In genomic region chr14:102532204-102532658, GRCh38 we compare ENCODE assay signal across 2 cellular contexts.
TF ChIP-seq lines count a peak whose summit lies in the region.

No MANE protein-coding gene starts in this region.

TF ChIP-seq in A549, 52 proteins besides CTCF, POLR2A, EP300 and RAD21 (continued from another document):
- TF ChIP-seq HES2 (IDR thresholded peaks at IDR 0.05) (no peak), EHF (CRISPR knock-in tag; IDR thresholded peaks at IDR 0.05) (no peak), TFCP2L1 (CRISPR knock-in tag; IDR thresholded peaks at IDR 0.05) (no peak), ZC3H11A (IDR thresholded peaks at IDR 0.05) (no peak), JUN (IDR thresholded peaks at IDR 0.05) (peak in 1 of 2 experiments; percentile 68; a peak in 2 of 5 replicates), GATA3 (IDR thresholded peaks at IDR 0.05; ENCODE audit: borderline replicate concordance) (no peak), FOSB (CRISPR knock-in tag; IDR thresholded peaks at IDR 0.05) (no peak), MAFK (IDR thresholded peaks at IDR 0.05; ENCODE audit: partially characterized antibody) (no peak), CHD2 (IDR thresholded peaks at IDR 0.05; ENCODE audit: low read length, partially characterized antibody) (no peak), ZNF302 (CRISPR knock-in tag; IDR thresholded peaks at IDR 0.05) (no peak), USF2 (IDR thresholded peaks at IDR 0.05) (peak; percentile 38; the same call in 1 of the 2 replicates), NPAS2 (CRISPR knock-in tag; IDR thresholded peaks at IDR 0.05; ENCODE audit: borderline replicate concordance) (no peak), EHMT2 (IDR thresholded peaks at IDR 0.05; ENCODE audit: low read depth) (no peak), PBX3 (IDR thresholded peaks at IDR 0.05) (no peak), RNF2 (IDR thresholded peaks at IDR 0.05; ENCODE audit: borderline replicate concordance, low read depth) (no peak), CBX8 (IDR thresholded peaks at IDR 0.05) (no peak), JUNB (IDR thresholded peaks at IDR 0.05) (no peak), FOSL2 (IDR thresholded peaks at IDR 0.05) (no peak), FOSL2 (CRISPR knock-in tag; IDR thresholded peaks at IDR 0.05) (peak; percentile 25; the same call in 1 of the 2 replicates), ESRRA (IDR thresholded peaks at IDR 0.05; ENCODE audit: borderline replicate concordance, low read length) (no peak), HDAC2 (IDR thresholded peaks at IDR 0.05) (no peak), BHLHE40 (IDR thresholded peaks at IDR 0.05; ENCODE audit: low read depth, low read length) (no peak), CEBPB (IDR thresholded peaks at IDR 0.05) (0 out of 4 replicates have a peak, but pooled peaks of 1 of the 2 experiments have one; percentile 7), RCOR1 (IDR thresholded peaks at IDR 0.05; ENCODE audit: low read depth, low read length) (0 out of 2 replicates have a peak, but pooled peaks have one; percentile 61), MYC (IDR thresholded peaks at IDR 0.05; ENCODE audit: borderline replicate concordance, low read length) (no peak)
- TF ChIP-seq, protein P1, sequence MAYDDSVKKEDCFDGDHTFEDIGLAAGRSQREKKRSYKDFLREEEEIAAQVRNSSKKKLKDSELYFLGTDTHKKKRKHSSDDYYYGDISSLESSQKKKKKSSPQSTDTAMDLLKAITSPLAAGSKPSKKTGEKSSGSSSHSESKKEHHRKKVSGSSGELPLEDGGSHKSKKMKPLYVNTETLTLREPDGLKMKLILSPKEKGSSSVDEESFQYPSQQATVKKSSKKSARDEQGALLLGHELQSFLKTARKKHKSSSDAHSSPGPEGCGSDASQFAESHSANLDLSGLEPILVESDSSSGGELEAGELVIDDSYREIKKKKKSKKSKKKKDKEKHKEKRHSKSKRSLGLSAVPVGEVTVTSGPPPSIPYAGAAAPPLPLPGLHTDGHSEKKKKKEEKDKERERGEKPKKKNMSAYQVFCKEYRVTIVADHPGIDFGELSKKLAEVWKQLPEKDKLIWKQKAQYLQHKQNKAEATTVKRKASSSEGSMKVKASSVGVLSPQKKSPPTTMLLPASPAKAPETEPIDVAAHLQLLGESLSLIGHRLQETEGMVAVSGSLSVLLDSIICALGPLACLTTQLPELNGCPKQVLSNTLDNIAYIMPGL (CRISPR knock-in tag; IDR thresholded peaks at IDR 0.05; ENCODE audit: borderline replicate concordance) = no peak
- TF ChIP-seq, protein P2, sequence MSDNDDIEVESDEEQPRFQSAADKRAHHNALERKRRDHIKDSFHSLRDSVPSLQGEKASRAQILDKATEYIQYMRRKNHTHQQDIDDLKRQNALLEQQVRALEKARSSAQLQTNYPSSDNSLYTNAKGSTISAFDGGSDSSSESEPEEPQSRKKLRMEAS (IDR thresholded peaks at IDR 0.05) = 0 out of 2 replicates have a peak, but pooled peaks have one; percentile 24
- TF ChIP-seq, protein P3, sequence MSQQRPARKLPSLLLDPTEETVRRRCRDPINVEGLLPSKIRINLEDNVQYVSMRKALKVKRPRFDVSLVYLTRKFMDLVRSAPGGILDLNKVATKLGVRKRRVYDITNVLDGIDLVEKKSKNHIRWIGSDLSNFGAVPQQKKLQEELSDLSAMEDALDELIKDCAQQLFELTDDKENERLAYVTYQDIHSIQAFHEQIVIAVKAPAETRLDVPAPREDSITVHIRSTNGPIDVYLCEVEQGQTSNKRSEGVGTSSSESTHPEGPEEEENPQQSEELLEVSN (IDR thresholded peaks at IDR 0.05; ENCODE audit: borderline replicate concordance, low read depth) = no peak
- TF ChIP-seq, protein P4, sequence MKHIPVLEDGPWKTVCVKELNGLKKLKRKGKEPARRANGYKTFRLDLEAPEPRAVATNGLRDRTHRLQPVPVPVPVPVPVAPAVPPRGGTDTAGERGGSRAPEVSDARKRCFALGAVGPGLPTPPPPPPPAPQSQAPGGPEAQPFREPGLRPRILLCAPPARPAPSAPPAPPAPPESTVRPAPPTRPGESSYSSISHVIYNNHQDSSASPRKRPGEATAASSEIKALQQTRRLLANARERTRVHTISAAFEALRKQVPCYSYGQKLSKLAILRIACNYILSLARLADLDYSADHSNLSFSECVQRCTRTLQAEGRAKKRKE (CRISPR knock-in tag; IDR thresholded peaks at IDR 0.05; ENCODE audit: low read depth) = no peak

TF ChIP-seq in K562, 482 proteins besides CTCF, POLR2A, EP300 and RAD21 (continued from another document and continues in another):
- TF ChIP-seq, protein P5, sequence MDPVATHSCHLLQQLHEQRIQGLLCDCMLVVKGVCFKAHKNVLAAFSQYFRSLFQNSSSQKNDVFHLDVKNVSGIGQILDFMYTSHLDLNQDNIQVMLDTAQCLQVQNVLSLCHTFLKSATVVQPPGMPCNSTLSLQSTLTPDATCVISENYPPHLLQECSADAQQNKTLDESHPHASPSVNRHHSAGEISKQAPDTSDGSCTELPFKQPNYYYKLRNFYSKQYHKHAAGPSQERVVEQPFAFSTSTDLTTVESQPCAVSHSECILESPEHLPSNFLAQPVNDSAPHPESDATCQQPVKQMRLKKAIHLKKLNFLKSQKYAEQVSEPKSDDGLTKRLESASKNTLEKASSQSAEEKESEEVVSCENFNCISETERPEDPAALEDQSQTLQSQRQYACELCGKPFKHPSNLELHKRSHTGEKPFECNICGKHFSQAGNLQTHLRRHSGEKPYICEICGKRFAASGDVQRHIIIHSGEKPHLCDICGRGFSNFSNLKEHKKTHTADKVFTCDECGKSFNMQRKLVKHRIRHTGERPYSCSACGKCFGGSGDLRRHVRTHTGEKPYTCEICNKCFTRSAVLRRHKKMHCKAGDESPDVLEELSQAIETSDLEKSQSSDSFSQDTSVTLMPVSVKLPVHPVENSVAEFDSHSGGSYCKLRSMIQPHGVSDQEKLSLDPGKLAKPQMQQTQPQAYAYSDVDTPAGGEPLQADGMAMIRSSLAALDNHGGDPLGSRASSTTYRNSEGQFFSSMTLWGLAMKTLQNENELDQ (CRISPR knock-in tag; IDR thresholded peaks at IDR 0.05; ENCODE audit: borderline replicate concordance) = no peak
- no peak for TF ChIP-seq FOXA3 (CRISPR knock-in tag; conservative IDR thresholded peaks at IDR 0.05 in 1 of 2, IDR thresholded peaks at IDR 0.05 in 1 of 2)
- TF ChIP-seq, protein P6, sequence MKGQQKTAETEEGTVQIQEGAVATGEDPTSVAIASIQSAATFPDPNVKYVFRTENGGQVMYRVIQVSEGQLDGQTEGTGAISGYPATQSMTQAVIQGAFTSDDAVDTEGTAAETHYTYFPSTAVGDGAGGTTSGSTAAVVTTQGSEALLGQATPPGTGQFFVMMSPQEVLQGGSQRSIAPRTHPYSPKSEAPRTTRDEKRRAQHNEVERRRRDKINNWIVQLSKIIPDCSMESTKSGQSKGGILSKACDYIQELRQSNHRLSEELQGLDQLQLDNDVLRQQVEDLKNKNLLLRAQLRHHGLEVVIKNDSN (CRISPR knock-in tag; IDR thresholded peaks at IDR 0.05) = peak; percentile 58
- peak in 1 of 2 experiments; percentile 72; a peak in 2 of 4 replicates for TF ChIP-seq RCOR1 (IDR thresholded peaks at IDR 0.05; ENCODE audit: borderline replicate concordance in 1 of 2, low read depth in 2 of 2, low read length in 2 of 2)
- TF ChIP-seq CHD2 (IDR thresholded peaks at IDR 0.05; ENCODE audit: low read depth, low read length) = no peak
- peak; percentile 29; the same call in 1 of the 2 replicates for TF ChIP-seq ATF7 (IDR thresholded peaks at IDR 0.05)
- TF ChIP-seq ZNF407 (IDR thresholded peaks at IDR 0.05; ENCODE audit: low read depth) = no peak
- TF ChIP-seq MYC (IDR thresholded peaks at IDR 0.05; ENCODE audit: low read depth, low read length) = no peak
- no peak for TF ChIP-seq MYC (CRISPR knock-in tag; IDR thresholded peaks at IDR 0.05; ENCODE audit: borderline replicate concordance, low read depth)
- TF ChIP-seq CREB3L1 (IDR thresholded peaks at IDR 0.05; ENCODE audit: borderline replicate concordance, low read depth) = no peak
- TF ChIP-seq, protein P7, sequence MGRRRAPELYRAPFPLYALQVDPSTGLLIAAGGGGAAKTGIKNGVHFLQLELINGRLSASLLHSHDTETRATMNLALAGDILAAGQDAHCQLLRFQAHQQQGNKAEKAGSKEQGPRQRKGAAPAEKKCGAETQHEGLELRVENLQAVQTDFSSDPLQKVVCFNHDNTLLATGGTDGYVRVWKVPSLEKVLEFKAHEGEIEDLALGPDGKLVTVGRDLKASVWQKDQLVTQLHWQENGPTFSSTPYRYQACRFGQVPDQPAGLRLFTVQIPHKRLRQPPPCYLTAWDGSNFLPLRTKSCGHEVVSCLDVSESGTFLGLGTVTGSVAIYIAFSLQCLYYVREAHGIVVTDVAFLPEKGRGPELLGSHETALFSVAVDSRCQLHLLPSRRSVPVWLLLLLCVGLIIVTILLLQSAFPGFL (CRISPR knock-in tag; IDR thresholded peaks at IDR 0.05) = no peak
- TF ChIP-seq CCNT2 (IDR thresholded peaks at IDR 0.05; ENCODE audit: borderline replicate concordance, extremely low read depth, insufficient read length, low read depth, low read length) = no peak
- peak; percentile 54; the same call in 1 of the 2 replicates for TF ChIP-seq ZNF592 (IDR thresholded peaks at IDR 0.05)
- no peak for TF ChIP-seq ZKSCAN3 (CRISPR knock-in tag; IDR thresholded peaks at IDR 0.05)
